ENCODE assay signal across 10 cellular contexts in genomic region chr14:66401447-66402095, GRCh38.
DNase-seq lines count a peak whose midpoint lies in the region; ATAC-seq, FAIRE-seq and TF ChIP-seq lines count a peak whose summit lies in the region.
"Had no signal": no experiment of that assay in that cellular context is flagged by ENCODE, and none has a peak within 500 bp of the region (broad histone marks: within the 10 kb centered on the region; RNA-seq: fewer than 3 reads in every experiment).

No MANE protein-coding gene starts in this region.

- CTCF ChIA-PET in BJ (lab: Yijun Ruan, JAX): interaction anchor here (0.9 kb wide), 1 partner anchor 16 kb away, joined by 3 read pairs; no protein-coding TSS in a partner anchor

- H3K36me3 ChIP-seq in BJ (ENCODE audit: control insufficient read depth, insufficient read depth, low read length) (no peaks in the 10 kb centered on the region), adipocyte (ENCODE audit: control insufficient read depth, insufficient read depth, low read length, severe bottlenecking) (no peaks in the 10 kb centered on the region)

- TF ChIP-seq POLR2A in H54 (IDR thresholded peaks at IDR 0.05; ENCODE audit: low read depth, low read length): no peak

- ATAC-seq in stimulated activated memory B cell treated with anti-CD40 and anti-IgM and Interleukin-4, amounts not matched to agents 10 μg/mL and 1 μg/mL and 100 μg/mL, for 72 hours: no peak

- POLR2A ChIA-PET in BJ (lab: Charles Lee): no interaction called here

- TF ChIP-seq CTCF in BJ (IDR thresholded peaks at IDR 0.05; ENCODE audit: insufficient read depth, low read depth, low read length): 0 out of 2 replicates have a peak, but pooled peaks have one; percentile 20
- peak; percentile 46 for TF ChIP-seq CTCF in HFF-Myc (IDR thresholded peaks at IDR 0.05; ENCODE audit: low read depth, low read length, missing control alignments)

- FAIRE-seq in H54 (lab: Jason Lieb, UNC): no peak

- H3K27me3 Mint-ChIP-seq in stimulated activated memory B cell treated with anti-CD40 and anti-IgM and Interleukin-4, amounts not matched to agents 10 μg/mL and 1 μg/mL and 100 μg/mL, for 72 hours: no peaks in the 10 kb centered on the region
- H3K27me3 Mint-ChIP-seq: stimulated activated naive CD8-positive, alpha-beta T cell treated with anti-CD3 and anti-CD28 coated beads, Interleukin-15, Interleukin-2, amounts not matched to agents 100 ng/mL and 50 ng/mL, for 24 hours had no signal

- H3K9ac ChIP-seq in adipocyte (ENCODE audit: low read length): no peak overlapping the region

- no peak overlapping the region for H3K27ac Mint-ChIP-seq in stimulated activated memory B cell treated with anti-CD40 and anti-IgM and Interleukin-4, amounts not matched to agents 10 μg/mL and 1 μg/mL and 100 μg/mL, for 72 hours
- H3K27ac Mint-ChIP-seq: stimulated activated naive CD8-positive, alpha-beta T cell treated with anti-CD3 and anti-CD28 coated beads, Interleukin-15, Interleukin-2, amounts not matched to agents 100 ng/mL and 50 ng/mL, for 24 hours had no signal

- no peak overlapping the region for H3K4me3 Mint-ChIP-seq in stimulated activated memory B cell treated with anti-CD40 and anti-IgM and Interleukin-4, amounts not matched to agents 10 μg/mL and 1 μg/mL and 100 μg/mL, for 72 hours
- H3K4me3 Mint-ChIP-seq: stimulated activated naive CD8-positive, alpha-beta T cell treated with anti-CD3 and anti-CD28 coated beads, Interleukin-15, Interleukin-2, amounts not matched to agents 100 ng/mL and 50 ng/mL, for 24 hours had no signal

- H3K36me3 Mint-ChIP-seq in stimulated activated memory B cell treated with anti-CD40 and anti-IgM and Interleukin-4, amounts not matched to agents 10 μg/mL and 1 μg/mL and 100 μg/mL, for 72 hours: no peaks in the 10 kb centered on the region

- H3K4me1 Mint-ChIP-seq in stimulated activated memory B cell treated with anti-CD40 and anti-IgM and Interleukin-4, amounts not matched to agents 10 μg/mL and 1 μg/mL and 100 μg/mL, for 72 hours: no peaks in the 10 kb centered on the region

- no peaks in the 10 kb centered on the region for H3K9me3 Mint-ChIP-seq in stimulated activated memory B cell treated with anti-CD40 and anti-IgM and Interleukin-4, amounts not matched to agents 10 μg/mL and 1 μg/mL and 100 μg/mL, for 72 hours
- H3K9me3 Mint-ChIP-seq: stimulated activated naive CD8-positive, alpha-beta T cell treated with anti-CD3 and anti-CD28 coated beads, Interleukin-15, Interleukin-2, amounts not matched to agents 100 ng/mL and 50 ng/mL, for 24 hours had no signal

- no peak overlapping the region for H3K4me3 ChIP-seq in BJ (ENCODE audit: low read depth, low read length)
- no peak overlapping the region for H3K4me3 ChIP-seq in HFF-Myc (replicated peaks; ENCODE audit: low read depth, low read length)
- H3K4me3 ChIP-seq in adipocyte (ENCODE audit: low read length): no peak overlapping the region

- no peaks in the 10 kb centered on the region for H3K9me3 ChIP-seq in adipocyte (ENCODE audit: control insufficient read depth, low read length)

- H3K27me3 ChIP-seq in BJ (ENCODE audit: control insufficient read depth, insufficient read depth, low read length) (no peaks in the 10 kb centered on the region), adipocyte (replicated peaks; ENCODE audit: control insufficient read depth, insufficient read depth, low read length) (no peaks in the 10 kb centered on the region)

- no peaks in the 10 kb centered on the region for H3K4me1 ChIP-seq in adipocyte (ENCODE audit: control insufficient read depth, insufficient read depth, low read length)

- DNase-seq in BJ (ENCODE audit: low read depth) (no peak), HFF-Myc (ENCODE audit: extremely low read depth, low read depth) (no peak), adipocyte (ENCODE audit: low read depth) (peak; percentile 7), left kidney (ENCODE audit: low read depth, low spot score) (peak; percentile 27), foreskin melanocyte (no peak), H54 (ENCODE audit: insufficient read length, low spot score) (no peak)
- no peak for DNase-seq in activated CD4-positive, CD25-positive, alpha-beta regulatory T cell treated with anti-CD3 and anti-CD28 coated beads, Interleukin-2, amount 50 U/mL, for 72 hours
- DNase-seq: midbrain had no signal

Comparison
In these comparisons a context has a peak if more than half of its experiments do, and no peak if none do; other contexts are left out.
1. DNase-seq: peak in adipocyte (single experiment) and left kidney (single experiment); none in BJ (single experiment), HFF-Myc (single experiment), foreskin melanocyte (single experiment), activated CD4-positive, CD25-positive, alpha-beta regulatory T cell treated with anti-CD3 and anti-CD28 coated beads, Interleukin-2, amount 50 U/mL, for 72 hours (single experiment) and H54 (single experiment).